8 cellular contexts compared by ENCODE assay signal in the genomic region with DNA sequence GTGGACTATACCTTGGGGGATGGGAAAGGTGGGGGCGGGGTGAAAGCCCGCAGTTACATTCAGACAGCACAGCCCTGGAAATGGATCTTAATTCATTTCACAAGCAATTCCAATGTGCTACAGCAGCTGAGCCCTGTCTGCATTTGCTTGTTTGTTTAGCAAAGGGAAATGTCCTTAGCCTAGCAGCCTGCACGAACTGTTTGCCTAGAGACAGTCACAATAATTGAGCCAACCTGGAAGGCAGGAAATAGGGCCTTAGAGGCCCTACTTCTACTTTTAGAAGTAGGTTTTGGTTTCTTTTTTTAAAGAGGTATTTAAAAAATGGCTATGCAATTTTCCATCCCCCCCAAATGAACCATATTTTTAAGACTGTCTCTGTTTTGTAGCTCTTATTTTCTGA.
DNase-seq lines count a peak whose midpoint lies in the region; ATAC-seq and TF ChIP-seq lines count a peak whose summit lies in the region.

No MANE protein-coding gene starts in this region.

- no peak for TF ChIP-seq EP300 in gastroesophageal sphincter (IDR thresholded peaks at IDR 0.05)
- no peak for TF ChIP-seq EP300 in suprapubic skin (IDR thresholded peaks at IDR 0.05)

- H4K20me1 ChIP-seq in GM23248 (ENCODE audit: insufficient read depth), result no peaks in the 10 kb centered on the region

- 20 to 34% methylated on average over 2 to 3 of the region's 3 CpGs for WGBS in gastroesophageal sphincter (ENCODE audit: low coverage in 1 of 2), 2 donors
- WGBS in suprapubic skin, result 71% methylated on average over 3 of the region's 3 CpGs
- WGBS in GM23248 (ENCODE audit: low coverage in 1 of 2, low lambda C conversion rate in 2 of 2, missing lambda C conversion rate in 2 of 2), 2 experiments, result 95 to 99% methylated on average over 3 of the region's 3 CpGs

- intact Hi-C loops in ascending aorta (cut with DNase I), result no loop called here

- peak overlapping the region in 3 of 4 donors; percentile 17 to 48 (median 41) for H3K27ac ChIP-seq in gastroesophageal sphincter
- no peak overlapping the region for H3K27ac ChIP-seq in ascending aorta
- H3K27ac ChIP-seq in suprapubic skin, result no peak overlapping the region
- H3K27ac ChIP-seq in GM23248, result no peak overlapping the region

- H3K36me3 ChIP-seq in gastroesophageal sphincter (no peaks in the 10 kb centered on the region), ascending aorta (no peaks in the 10 kb centered on the region), suprapubic skin (no peaks in the 10 kb centered on the region), GM23248 (ENCODE audit: low read depth) (no peaks in the 10 kb centered on the region)

- peak; percentile 44 for ATAC-seq in GM18508 (IDR thresholded peaks at IDR 0.05; ENCODE audit: insufficient read depth, unreplicated experiment)
- peak; percentile 80 for ATAC-seq in GM21825 (IDR thresholded peaks at IDR 0.05; ENCODE audit: unreplicated experiment)
- ATAC-seq in gastroesophageal sphincter, result peak; percentile 53

- no peak overlapping the region for H3K4me2 ChIP-seq in GM23248 (ENCODE audit: unreplicated experiment)

- no peak overlapping the region for H2AFZ ChIP-seq in GM23248

- peak; percentile 71 for DNase-seq in NCI-H146 treated with DMSO at 0.1 percent for 48 hours (lab: John Stamatoyannopoulos, UW; ENCODE audit: unreplicated experiment)
- DNase-seq in ascending aorta (ENCODE audit: low spot score in 2 of 2), result no peak
- no peak for DNase-seq in SKM-1 (lab: John Stamatoyannopoulos, UW; ENCODE audit: unreplicated experiment)
- DNase-seq in suprapubic skin (ENCODE audit: low spot score in 2 of 2), result no peak
- no peak for DNase-seq in GM23248

- no peaks in the 10 kb centered on the region for H3K9me2 ChIP-seq in GM23248 (ENCODE audit: insufficient read depth)

- H3K4me1 ChIP-seq in gastroesophageal sphincter (peaks cover 0 to 20% (median 0%) of the 10 kb centered on the region in 3 donors), ascending aorta (peaks cover 0 to 7% of the 10 kb centered on the region in 2 donors), suprapubic skin (no peaks in the 10 kb centered on the region), GM23248 (ENCODE audit: insufficient read depth) (no peaks in the 10 kb centered on the region)

- in situ Hi-C loops in GM23248 (cut with MboI), result no loop called here

- H3F3A ChIP-seq in GM23248 (ENCODE audit: insufficient read depth), result no peaks in the 10 kb centered on the region

- H3K9ac ChIP-seq in GM23248, result no peak overlapping the region

- H3K4me3 ChIP-seq in gastroesophageal sphincter, result no peak overlapping the region
- H3K4me3 ChIP-seq in ascending aorta, result no peak overlapping the region
- H3K4me3 ChIP-seq in suprapubic skin, result no peak overlapping the region
- H3K4me3 ChIP-seq in GM23248, result no peak overlapping the region

- H3K27me3 ChIP-seq in gastroesophageal sphincter (no peaks in the 10 kb centered on the region), ascending aorta (no peaks in the 10 kb centered on the region), suprapubic skin (no peaks in the 10 kb centered on the region), GM23248 (replicated peaks; ENCODE audit: insufficient read depth) (no peaks in the 10 kb centered on the region)

- no peaks in the 10 kb centered on the region for H3K79me2 ChIP-seq in GM23248 (ENCODE audit: insufficient read depth)

- no peak for TF ChIP-seq CTCF in gastroesophageal sphincter (IDR thresholded peaks at IDR 0.05)
- TF ChIP-seq CTCF in ascending aorta (IDR thresholded peaks at IDR 0.05), result no peak
- no peak for TF ChIP-seq CTCF in suprapubic skin (IDR thresholded peaks at IDR 0.05)

- H3K9me3 ChIP-seq in gastroesophageal sphincter (peaks cover 0 to 7% (median 0%) of the 10 kb centered on the region in 3 donors), ascending aorta (peaks cover 0 to 8% of the 10 kb centered on the region in 2 donors), suprapubic skin (no peaks in the 10 kb centered on the region), GM23248 (ENCODE audit: low read depth) (no peaks in the 10 kb centered on the region)

- TF ChIP-seq POLR2A in gastroesophageal sphincter (IDR thresholded peaks at IDR 0.05) (no peak), suprapubic skin (IDR thresholded peaks at IDR 0.05) (no peak)

Comparison
In these comparisons a context has a peak if more than half of its experiments do, and no peak if none do; other contexts are left out.
1. H3K27ac ChIP-seq: peak in gastroesophageal sphincter (3 of 4); none in ascending aorta (0 of 2), suprapubic skin (single experiment) and GM23248 (single experiment).
2. Peak in every context shown above with its lines, with median percentiles within 50 percentile points of each other: ATAC-seq.